In the genomic region with DNA sequence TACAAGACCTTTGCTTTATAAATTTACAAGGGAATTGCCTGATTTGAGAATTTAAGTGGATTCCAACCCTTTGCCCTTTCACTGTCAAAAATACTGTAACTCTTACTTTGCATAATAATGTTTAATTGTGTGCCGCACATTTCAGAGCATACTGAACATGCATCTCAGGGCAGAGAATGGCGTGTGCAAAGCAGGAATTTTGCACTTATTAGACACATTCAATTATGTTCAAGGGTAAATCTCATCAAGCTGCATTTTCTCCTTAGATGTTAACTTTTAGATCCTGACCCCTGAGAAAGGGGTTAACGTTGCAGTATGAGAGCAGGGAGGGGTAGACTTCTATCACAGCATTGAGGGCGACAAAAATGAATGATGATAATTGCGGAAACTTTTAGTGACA, we compare ENCODE assay signal across 27 cellular contexts.
"Had no signal": no experiment of that assay in that cellular context is flagged by ENCODE, and none has a peak within 500 bp of the region (broad histone marks: within the 10 kb centered on the region; RNA-seq: fewer than 3 reads in every experiment).

No MANE protein-coding gene starts in this region.

- ATAC-seq: effector memory CD8-positive, alpha-beta T cell; esophagus mucosa; foreskin keratinocyte; gastrocnemius medialis; gastroesophageal sphincter; heart left ventricle; heart right ventricle had no signal

- H3K9me3 ChIP-seq: colonic mucosa, esophagus muscularis mucosa, esophagus squamous epithelium, gastrocnemius medialis, gastroesophageal sphincter, heart left ventricle, heart right ventricle had no signal

- H3K4me3 ChIP-seq: colonic mucosa, coronary artery, dorsolateral prefrontal cortex, esophagus muscularis mucosa, esophagus squamous epithelium, gastrocnemius medialis, gastroesophageal sphincter, heart left ventricle, heart right ventricle had no signal

- DNase-seq: colonic mucosa; cortex of kidney; dermis blood vessel endothelial cell; dorsolateral prefrontal cortex; effector CD4-positive, alpha-beta T cell; effector CD8-positive, alpha-beta T cell; effector memory CD4-positive, alpha-beta T cell; effector memory CD8-positive, alpha-beta T cell; endodermal cell; erythroblast; esophagus squamous epithelium; foreskin fibroblast; foreskin keratinocyte; foreskin melanocyte; gastrocnemius medialis; glutamatergic neuron; head of caudate nucleus; heart left ventricle; heart right ventricle had no signal

- H3K4me1 ChIP-seq: colonic mucosa, gastrocnemius medialis had no signal

- H3K27me3 ChIP-seq: colonic mucosa, foreskin keratinocyte, gastrocnemius medialis had no signal

- H3K36me3 ChIP-seq: colonic mucosa, esophagus muscularis mucosa, esophagus squamous epithelium, gastrocnemius medialis, gastroesophageal sphincter, heart left ventricle, heart right ventricle had no signal

- FAIRE-seq: colon, endometrium, endothelial cell of umbilical vein, frontal cortex had no signal
